In genomic region chr17:49603238-49603637, GRCh38 we compare ENCODE assay signal across 20 cellular contexts. TPM values are rescaled to one million over a fixed set of nuclear protein-coding genes. Genes with fewer than 3 reads are reported as not detected.
A peak's percentile ranks its signal among the peaks of the same experiment; 100 is the strongest.
DNase-seq lines count a peak whose midpoint lies in the region; ATAC-seq and TF ChIP-seq lines count a peak whose summit lies in the region.
"Had no signal": no experiment of that assay in that cellular context is flagged by ENCODE, and none has a peak within 500 bp of the region (broad histone marks: within the 10 kb centered on the region; RNA-seq: fewer than 3 reads in every experiment).

No MANE protein-coding gene starts in this region.

- no peak for TF ChIP-seq CTCF in esophagus muscularis mucosa (IDR thresholded peaks at IDR 0.05)
- no peak for TF ChIP-seq CTCF in thyroid gland (IDR thresholded peaks at IDR 0.05)

- CTCF ChIA-PET in activated CD4-positive, alpha-beta T cell treated with anti-CD3 and anti-CD28 coated beads for 36 hours (lab: Charles Lee), result interaction anchor here (0.7 to 2.3 kb wide), 10 partner anchors 9 to 394 kb away, joined by 3 to 7 read pairs (median 4); no protein-coding TSS in a partner anchor

- H3K4me1 Mint-ChIP-seq in activated CD4-positive, alpha-beta T cell treated with anti-CD3 and anti-CD28 coated beads for 36 hours, result no peaks in the 10 kb centered on the region

- H2AK5ac ChIP-seq in mesenchymal stem cell (ENCODE audit: low read length, severe bottlenecking), result no peak overlapping the region

- no peak overlapping the region for H2AFZ ChIP-seq in mesenchymal stem cell (ENCODE audit: low read depth, low read length)

- H3K36me3 Mint-ChIP-seq in activated CD4-positive, alpha-beta T cell treated with anti-CD3 and anti-CD28 coated beads for 36 hours (ENCODE audit: low read depth), result peaks cover 41% of the 10 kb centered on the region

- peaks cover 7% of the 10 kb centered on the region for H3K79me1 ChIP-seq in mesenchymal stem cell (replicated peaks; ENCODE audit: low read length, poor library complexity, severe bottlenecking)

- no peak overlapping the region for H3K4me2 ChIP-seq in mesenchymal stem cell (ENCODE audit: low read length, poor library complexity, severe bottlenecking)

- no peak for TF ChIP-seq POLR2A in esophagus muscularis mucosa (IDR thresholded peaks at IDR 0.05; ENCODE audit: low read depth)
- no peak for TF ChIP-seq POLR2A in thyroid gland (IDR thresholded peaks at IDR 0.05)

- ATAC-seq in activated CD4-positive, alpha-beta T cell treated with anti-CD3 and anti-CD28 coated beads for 36 hours, result no peak
- ATAC-seq in HG03354 (IDR thresholded peaks at IDR 0.05; ENCODE audit: poor library complexity, severe bottlenecking, unreplicated experiment), result no peak
- ATAC-seq: left lobe of liver had no signal

- DNase-seq in SK-N-MC (ENCODE audit: low read depth, low spot score) (no peak), esophagus muscularis mucosa (ENCODE audit: extremely low spot score) (no peak), mesenchymal stem cell (no peak), thyroid gland (no peak), cerebellum (ENCODE audit: low spot score) (no peak)
- no peak for DNase-seq in activated CD4-positive, alpha-beta T cell treated with anti-CD3 and anti-CD28 coated beads for 36 hours
- DNase-seq: activated CD4-positive, CD25-positive, alpha-beta regulatory T cell treated with anti-CD3 and anti-CD28 coated beads, Interleukin-2, amount 50 U/mL, for 72 hours; C1 segment of cervical spinal cord; DMS53; effector CD4-positive, alpha-beta T cell; H9; naive B cell; NCI-H1436 treated with DMSO at 0.1 percent for 48 hours; NCI-H2227 treated with DMSO at 0.1 percent for 48 hours; stimulated activated CD4-positive, alpha-beta T cell treated with anti-CD3 and anti-CD28 coated beads, Interleukin-15, amount 100 ng/mL, for 24 hours; substantia nigra had no signal

- H3K9ac ChIP-seq in SK-N-MC (ENCODE audit: insufficient read length) (no peak overlapping the region), mesenchymal stem cell (ENCODE audit: low read length) (peak overlapping the region; percentile 62)

- H2BK15ac ChIP-seq in mesenchymal stem cell (ENCODE audit: low read depth, poor library complexity, severe bottlenecking), result no peak overlapping the region

- H2BK5ac ChIP-seq in mesenchymal stem cell (ENCODE audit: low read depth, low read length, poor library complexity, severe bottlenecking), result no peak overlapping the region

- H3K23ac ChIP-seq in mesenchymal stem cell (ENCODE audit: low read length in 2 of 2), result no peak overlapping the region

- no peak overlapping the region for H3K4me3 ChIP-seq in SK-N-MC
- H3K4me3 ChIP-seq in esophagus muscularis mucosa, result no peak overlapping the region
- H3K4me3 ChIP-seq in mesenchymal stem cell (ENCODE audit: insufficient read depth in 1 of 2, low read depth in 1 of 2, low read length in 2 of 2), result no peak overlapping the region
- H3K4me3 ChIP-seq in thyroid gland (replicated peaks in 1 of 3), result no peak overlapping the region

- no peaks in the 10 kb centered on the region for H3K27me3 Mint-ChIP-seq in activated CD4-positive, alpha-beta T cell treated with anti-CD3 and anti-CD28 coated beads for 36 hours
- H3K27me3 Mint-ChIP-seq: naive B cell, progenitor cell of endocrine pancreas had no signal

- no peak overlapping the region for H4K8ac ChIP-seq in mesenchymal stem cell (ENCODE audit: low read length)

- H2BK120ac ChIP-seq in mesenchymal stem cell (ENCODE audit: low read depth, low read length), result no peak overlapping the region

- no peak overlapping the region for H2BK12ac ChIP-seq in mesenchymal stem cell (ENCODE audit: low read length in 2 of 2)

- WGBS in esophagus muscularis mucosa, result 40% methylated on average over 3 of the region's 3 CpGs
- WGBS in mesenchymal stem cell, result 91% methylated on average over 3 of the region's 3 CpGs
- 33 to 38% methylated on average over 3 of the region's 3 CpGs for WGBS in thyroid gland, 2 donors

- no peak overlapping the region for H4K91ac ChIP-seq in mesenchymal stem cell (ENCODE audit: low read length)

- H3K36me3 ChIP-seq in SK-N-MC (ENCODE audit: insufficient read depth, low read length) (peaks cover 83% of the 10 kb centered on the region), esophagus muscularis mucosa (peaks cover 43 to 99% (median 93%) of the 10 kb centered on the region in 4 donors), mesenchymal stem cell (ENCODE audit: control insufficient read depth in 1 of 2, insufficient read depth in 2 of 2, low read depth in 1 of 2, low read length in 2 of 2) (peaks cover 30 to 83% of the 10 kb centered on the region in 2 experiments), thyroid gland (peaks cover 30 to 44% of the 10 kb centered on the region in 2 donors)

- no peaks in the 10 kb centered on the region for H3K9me3 ChIP-seq in SK-N-MC (ENCODE audit: low read depth, low read length)
- no peaks in the 10 kb centered on the region for H3K9me3 ChIP-seq in esophagus muscularis mucosa
- H3K9me3 ChIP-seq in mesenchymal stem cell (ENCODE audit: control insufficient read depth, low read length), result no peaks in the 10 kb centered on the region
- no peaks in the 10 kb centered on the region for H3K9me3 ChIP-seq in thyroid gland

- peaks cover 15 to 51% (median 38%) of the 10 kb centered on the region in 4 donors for H3K4me1 ChIP-seq in esophagus muscularis mucosa
- peaks cover 2% of the 10 kb centered on the region for H3K4me1 ChIP-seq in mesenchymal stem cell (ENCODE audit: control insufficient read depth, insufficient read depth, low read depth, low read length)
- peaks cover 12 to 27% of the 10 kb centered on the region in 2 donors for H3K4me1 ChIP-seq in thyroid gland

- no peak overlapping the region for H3K14ac ChIP-seq in mesenchymal stem cell (ENCODE audit: low read length in 2 of 2)

- POLR2A ChIA-PET in activated CD4-positive, alpha-beta T cell treated with anti-CD3 and anti-CD28 coated beads for 36 hours (lab: Charles Lee), result interaction anchor here (0.5 kb wide), 1 partner anchor 443 kb away, joined by 3 read pairs; no protein-coding TSS in a partner anchor

- H3K27ac Mint-ChIP-seq in activated CD4-positive, alpha-beta T cell treated with anti-CD3 and anti-CD28 coated beads for 36 hours, result no peak overlapping the region
- H3K27ac Mint-ChIP-seq: H9; progenitor cell of endocrine pancreas; T-helper 2 cell treated with Interferon-gamma antibody and Interleukin-4, amounts not matched to agents 5 μg/mL and 100 μg/mL, for 36 hours had no signal

- H3K18ac ChIP-seq in mesenchymal stem cell (ENCODE audit: low read depth in 1 of 2, low read length in 2 of 2), result no peak overlapping the region

- no peaks in the 10 kb centered on the region for H3K27me3 ChIP-seq in esophagus muscularis mucosa
- H3K27me3 ChIP-seq in mesenchymal stem cell (ENCODE audit: control insufficient read depth in 1 of 2, insufficient read depth in 1 of 2, low read length in 2 of 2), result no peaks in the 10 kb centered on the region
- H3K27me3 ChIP-seq in thyroid gland, result no peaks in the 10 kb centered on the region

- intact Hi-C loops in esophagus muscularis mucosa (cut with DNase I) (no loop called here), thyroid gland (cut with DNase I) (no loop called here)
- intact Hi-C loops in activated CD4-positive, alpha-beta T cell treated with anti-CD3 and anti-CD28 coated beads for 36 hours (cut with DNase I, micrococcal nuclease), result no loop called here

- TF ChIP-seq EP300 in esophagus muscularis mucosa (IDR thresholded peaks at IDR 0.05), result no peak

- no peaks in the 10 kb centered on the region for H3K9me3 Mint-ChIP-seq in activated CD4-positive, alpha-beta T cell treated with anti-CD3 and anti-CD28 coated beads for 36 hours (ENCODE audit: low read depth)
- H3K9me3 Mint-ChIP-seq: H9; naive B cell; T-helper 2 cell treated with Interferon-gamma antibody and Interleukin-4, amounts not matched to agents 5 μg/mL and 100 μg/mL, for 36 hours had no signal

- H3K27ac ChIP-seq in SK-N-MC (peak overlapping the region; percentile 17; the same call in 1 of the 2 replicates), esophagus muscularis mucosa (replicated peaks in 1 of 4) (peak overlapping the region; percentile 43 to 67 (median 50)), mesenchymal stem cell (ENCODE audit: low read length, poor library complexity, severe bottlenecking) (no peak overlapping the region), thyroid gland (peak overlapping the region in 2 of 3 donors; percentile 41 to 61)

- H3K4ac ChIP-seq in mesenchymal stem cell (ENCODE audit: low read depth in 1 of 2, low read length in 2 of 2), result no peak overlapping the region

- H3K4me3 Mint-ChIP-seq in activated CD4-positive, alpha-beta T cell treated with anti-CD3 and anti-CD28 coated beads for 36 hours, result no peak overlapping the region
- H3K4me3 Mint-ChIP-seq: H9; naive B cell; T-helper 2 cell treated with Interferon-gamma antibody and Interleukin-4, amounts not matched to agents 5 μg/mL and 100 μg/mL, for 36 hours had no signal

RNA-seq across cellular contexts. Expression of gene NXPH3, which starts 27.6 kb away (rescaled TPM):
- total RNA-seq in esophagus muscularis mucosa (10 to 100 TPM; 12.6 to 37.8 (median 21.2) TPM), thyroid gland (1 to 10 TPM; 1.0 to 5.1 (median 1.2) TPM), cerebellum (4.6 TPM)
- 0.01 TPM for polyA plus RNA-seq in mesenchymal stem cell (2013, experiment 1 of 2)
- 0.12 TPM for polyA plus RNA-seq in mesenchymal stem cell (2013, experiment 2 of 2)
- under 1 TPM; 0.09 TPM for total RNA-seq in activated CD4-positive, alpha-beta T cell treated with anti-CD3 and anti-CD28 coated beads for 36 hours
